8 cellular contexts compared by ENCODE assay signal in genomic region chr16:1773703-1774455, GRCh38. TPM values are rescaled to one million over a fixed set of nuclear protein-coding genes. Genes with fewer than 3 reads are reported as not detected.
DNase-seq lines count a peak whose midpoint lies in the region; ATAC-seq, FAIRE-seq and TF ChIP-seq lines count a peak whose summit lies in the region.

No MANE protein-coding gene starts in this region.

- H3K9me3 ChIP-seq in A673 (ENCODE audit: low read depth, low read length, poor library complexity, severe bottlenecking) (no peaks in the 10 kb centered on the region), GM23248 (ENCODE audit: low read depth) (no peaks in the 10 kb centered on the region), H1 (ENCODE audit: insufficient read depth in 2 of 2, low read depth in 1 of 2, low read length in 1 of 2) (no peaks in the 10 kb centered on the region)

- H3K27ac Mint-ChIP-seq in naive B cell: peak overlapping the region in 2 of 6 donors; percentile 43 to 70

- peaks cover 11% of the 10 kb centered on the region; the same call in 1 of the 2 replicates for H3F3A ChIP-seq in GM23248 (ENCODE audit: insufficient read depth)

- H2BK12ac ChIP-seq in H1 (ENCODE audit: low read depth, low read length): no peak overlapping the region

- no peak overlapping the region for H2BK120ac ChIP-seq in H1 (replicated peaks; ENCODE audit: low read depth, low read length)

- peak overlapping the region; percentile 66; the same call in 1 of the 2 replicates for H2BK5ac ChIP-seq in H1 (ENCODE audit: low read depth, low read length)

- no peak overlapping the region for H2BK15ac ChIP-seq in H1 (ENCODE audit: low read length)

- no peak overlapping the region; the same call in 1 of the 2 replicates for H2AK5ac ChIP-seq in H1 (ENCODE audit: low read depth, low read length)

- 0 out of 2 replicates have a peak, but pooled peaks have one; percentile 5 for TF ChIP-seq CTCF in A673 (conservative IDR thresholded peaks at IDR 0.05; ENCODE audit: low read depth, low read length)
- no peak for TF ChIP-seq CTCF in H1 (IDR thresholded peaks at IDR 0.05; ENCODE audit: control extremely low read depth in 1 of 3, insufficient read depth in 1 of 3, low read depth in 1 of 3, low read length in 3 of 3)

- H3K4me1 Mint-ChIP-seq in naive B cell: peaks cover 17 to 22% (median 21%) of the 10 kb centered on the region in 3 donors

- no peak for TF ChIP-seq POLR2A in H1 (IDR thresholded peaks at IDR 0.05; ENCODE audit: control extremely low read depth in 1 of 2, low read depth in 2 of 2, low read length in 2 of 2)

- no peak for DNase-seq in A673 (ENCODE audit: low spot score)
- peak; percentile 69 for DNase-seq in GM23248
- no peak for DNase-seq in H1 (ENCODE audit: low read depth in 1 of 2, low spot score in 2 of 2)
- no peak for DNase-seq in naive B cell
- no peak for DNase-seq in GDM1 (lab: John Stamatoyannopoulos, UW)

- peak overlapping the region; percentile 93 for H3K4me2 ChIP-seq in GM23248 (ENCODE audit: unreplicated experiment)
- peak overlapping the region; percentile 70 to 90 for H3K4me2 ChIP-seq in H1 (ENCODE audit: insufficient read depth in 1 of 2, low read depth in 2 of 2, low read length in 2 of 2)

- peaks cover 38% of the 10 kb centered on the region for H3K79me2 ChIP-seq in GM23248 (ENCODE audit: insufficient read depth)
- peaks cover 0 to 15% of the 10 kb centered on the region in 2 experiments; a peak in 1 of 4 replicates for H3K79me2 ChIP-seq in H1 (ENCODE audit: control insufficient read depth in 1 of 2, insufficient read depth in 2 of 2, low read length in 2 of 2)

- H4K91ac ChIP-seq in H1 (replicated peaks; ENCODE audit: insufficient read length, low read length): peak overlapping the region; percentile 85

- in situ Hi-C loops in GM23248 (cut with MboI): no loop called here

- peak overlapping the region; percentile 4 for H3K56ac ChIP-seq in H1 (replicated peaks; ENCODE audit: insufficient read length, low read depth, low read length)

- no peak overlapping the region for H3K4ac ChIP-seq in H1 (replicated peaks; ENCODE audit: insufficient read length, low read depth, low read length)

- peaks cover 5% of the 10 kb centered on the region for H3K79me1 ChIP-seq in H1 (ENCODE audit: low read depth, low read length)

- no peak overlapping the region for H3K23ac ChIP-seq in H1 (ENCODE audit: insufficient read length)

- no TSS peak for BruUV-seq in A673 (replicated peaks; lab: Mats Ljungman, UMichigan)

- TF ChIP-seq EP300 in H1 (IDR thresholded peaks at IDR 0.05; ENCODE audit: borderline replicate concordance in 1 of 2, low read depth in 2 of 2, low read length in 2 of 2): no peak

- no peak overlapping the region for H3K14ac ChIP-seq in H1 (ENCODE audit: insufficient read length)

- H3K18ac ChIP-seq in H1 (ENCODE audit: extremely low read depth, low read length): peak overlapping the region; percentile 71

- no peaks in the 10 kb centered on the region for H3K9me2 ChIP-seq in GM23248 (ENCODE audit: insufficient read depth)

- POLR2A ChIA-PET in A673 (lab: Charles Lee; ENCODE audit: low non-redundant PET) (no interaction called here), H1 (lab: Charles Lee; ENCODE audit: partially characterized antibody) (interaction anchor here (0.7 to 13.5 kb wide), 8 partner anchors 5 to 191 kb away, joined by 3 to 246 read pairs (median 10); partner anchors contain the start of genes EME2, JPT2, MRPS34 and NME3)

- H4K20me1 ChIP-seq in GM23248 (ENCODE audit: insufficient read depth) (no peaks in the 10 kb centered on the region), H1 (replicated peaks in 1 of 2; ENCODE audit: control insufficient read depth in 1 of 2, insufficient read depth in 2 of 2, low read length in 2 of 2) (peaks cover 0 to 25% of the 10 kb centered on the region in 2 experiments)

- FAIRE-seq in H1 (lab: Jason Lieb, UNC): no peak

- H3K9ac ChIP-seq in GM23248: peak overlapping the region; percentile 86
- H3K9ac ChIP-seq in H1 (replicated peaks in 1 of 4; ENCODE audit: extremely low read depth in 1 of 4, low read depth in 3 of 4, low read length in 3 of 4): peak overlapping the region; percentile 56 to 68 (median 62)

- H4K5ac ChIP-seq in H1 (ENCODE audit: insufficient read length, low read depth, low read length): peak overlapping the region; percentile 47

- CTCF ChIA-PET in A673 (lab: Charles Lee): interaction anchor here (1.4 kb wide), 1 partner anchor 68 kb away, joined by 3 read pairs; the partner anchor contains the start of gene MAPK8IP3
- CTCF ChIA-PET in H1 (lab: Charles Lee; ENCODE audit: partially characterized antibody): interaction anchor here (0.6 to 2.7 kb wide), 11 partner anchors 9 to 49 kb away, joined by 3 to 13 read pairs (median 4); partner anchors contain the start of genes IGFALS, NUBP2 and SPSB3

- 16 to 22% methylated on average over 32 to 36 of the region's 45 CpGs for WGBS in GM23248 (ENCODE audit: low coverage in 1 of 2, low lambda C conversion rate in 2 of 2, missing lambda C conversion rate in 2 of 2), 2 experiments
- WGBS in H1 (ENCODE audit: extremely low coverage in 1 of 2, insufficient coverage in 1 of 2, insufficient read length in 1 of 2, insufficient replicate concordance in 2 of 2, low coverage in 1 of 2, low lambda C conversion rate in 2 of 2, missing lambda C conversion rate in 1 of 2), 2 experiments: 49% methylated on average over 31 of the region's 45 CpGs; no CpG with 5 or more reads in 1 of the 2 experiments

- H3K4me3 ChIP-seq in A673 (ENCODE audit: low read depth, low read length, poor library complexity, severe bottlenecking): peak overlapping the region; percentile 63
- peak overlapping the region; percentile 86 for H3K4me3 ChIP-seq in GM23248
- H3K4me3 ChIP-seq in H1 (ENCODE audit: extremely low read depth in 1 of 4, insufficient read depth in 2 of 4, low read depth in 3 of 4, low read length in 4 of 4): peak overlapping the region; percentile 82 to 91 (median 82)

- H2AFZ ChIP-seq in GM23248 (peak overlapping the region; percentile 72), H1 (ENCODE audit: low read length) (no peak overlapping the region)

- TF ChIP-seq RAD21 in H1 (IDR thresholded peaks at IDR 0.05 in 1 of 2, conservative IDR thresholded peaks at IDR 0.05 in 1 of 2; ENCODE audit: low read depth in 2 of 2, low read length in 2 of 2): no peak

- H3K4me3 Mint-ChIP-seq in naive B cell: peak overlapping the region; percentile 72 to 97 (median 92)

- H3K9me3 Mint-ChIP-seq in naive B cell: no peaks in the 10 kb centered on the region

- H3K27ac ChIP-seq in A673 (ENCODE audit: low read depth, low read length, poor library complexity, severe bottlenecking): peak overlapping the region; percentile 98
- H3K27ac ChIP-seq in GM23248: peak overlapping the region; percentile 44; the same call in 1 of the 2 replicates
- H3K27ac ChIP-seq in H1 (ENCODE audit: low read depth, low read length): no peak overlapping the region

- peak; percentile 11 for ATAC-seq in SK-N-SH treated with all-trans-retinoic acid at 6 μM for 48 hours
- peak; percentile 13 to 17 for ATAC-seq in naive B cell (ENCODE audit: low read depth in 2 of 2)
- no peak for ATAC-seq in HG03439 (IDR thresholded peaks at IDR 0.05; ENCODE audit: unreplicated experiment)
- ATAC-seq in HG03378 (IDR thresholded peaks at IDR 0.05; ENCODE audit: unreplicated experiment): no peak

- peaks cover 4% of the 10 kb centered on the region for H3K4me1 ChIP-seq in A673 (ENCODE audit: insufficient read depth, low read length, poor library complexity, severe bottlenecking)
- H3K4me1 ChIP-seq in GM23248 (ENCODE audit: insufficient read depth): peaks cover 9% of the 10 kb centered on the region; the same call in 1 of the 2 replicates
- peaks cover 0 to 12% (median 10%) of the 10 kb centered on the region in 4 experiments; a peak in 5 of 7 replicates for H3K4me1 ChIP-seq in H1 (replicated peaks in 1 of 4; ENCODE audit: control insufficient read depth in 3 of 4, insufficient read depth in 4 of 4, low read length in 3 of 4)

- H3K27me3 Mint-ChIP-seq in naive B cell: no peaks in the 10 kb centered on the region

- H2BK20ac ChIP-seq in H1 (ENCODE audit: low read length): no peak overlapping the region

- H3K36me3 ChIP-seq in A673 (ENCODE audit: insufficient read depth, low read length, poor library complexity, severe bottlenecking): peaks cover 18% of the 10 kb centered on the region
- no peaks in the 10 kb centered on the region for H3K36me3 ChIP-seq in GM23248 (ENCODE audit: low read depth)
- peaks cover 0 to 23% (median 8%) of the 10 kb centered on the region in 4 experiments; a peak in 5 of 8 replicates for H3K36me3 ChIP-seq in H1 (ENCODE audit: control insufficient read depth in 2 of 4, insufficient read depth in 4 of 4, low read length in 3 of 4)

- H3K27me3 ChIP-seq in A673 (replicated peaks; ENCODE audit: insufficient read depth, low read depth, low read length, poor library complexity) (no peaks in the 10 kb centered on the region), GM23248 (replicated peaks; ENCODE audit: insufficient read depth) (no peaks in the 10 kb centered on the region), H1 (replicated peaks in 1 of 4; ENCODE audit: control insufficient read depth in 3 of 4, extremely low read depth in 1 of 4, insufficient read depth in 3 of 4, low read length in 3 of 4) (no peaks in the 10 kb centered on the region)

- no peak overlapping the region for H4K8ac ChIP-seq in H1 (ENCODE audit: extremely low read depth, insufficient read depth, low read length)

- intact Hi-C loops in A673 (cut with micrococcal nuclease; ENCODE audit: unreplicated experiment): loop anchor here (10.0 kb wide), 1 partner anchor 51 kb away; the partner anchor contains the start of genes FAHD1 and HAGH

- peaks cover 17% of the 10 kb centered on the region for H3K23me2 ChIP-seq in H1 (ENCODE audit: low read depth, low read length)

- no peaks in the 10 kb centered on the region for H3K36me3 Mint-ChIP-seq in naive B cell

RNA-seq across cellular contexts. Expression of gene MRPS34, which starts 0.9 kb away (rescaled TPM):
- 247 and 250 TPM in 2 replicates for total RNA-seq in A673 (2021)
- total RNA-seq in GM23248 (2014; rRNA removed; shearing (Covaris generic)): 96.5 and 99.4 TPM in 2 replicates
- polyA plus RNA-seq in GM23248 (2016; fragmentation: Nextera tagmentation; extraction: Ambion mirVana) (113 and 119 TPM in 2 replicates), H1 (2011; rRNA removed) (168 and 250 TPM in 2 replicates), naive B cell (ENCODE audit: low read depth in 6 of 6) (100 to 1,000 TPM in 4 of 6 donors, 10 to 100 TPM in 2; 76.4 to 120 (median 108) TPM)
- total RNA-seq in H1 (2021; fragmentation: NEBNext Ultra II Directional; extraction: Animal tissue kit (Norgen Biotek cat#: 25700)): 252 and 267 TPM in 2 replicates
- 256 TPM for polyA plus RNA-seq in H1 (2011; cell fraction: cytosol; rRNA removed)
- polyA plus RNA-seq in H1 (2011; cell fraction: nucleus; rRNA removed): 198 TPM
- polyA plus RNA-seq in H1 (2012, experiment 1 of 2): 193 to 245 TPM (median 224 TPM) in 4 replicates
- 253 TPM for polyA plus RNA-seq in H1 (2012, experiment 2 of 2)
- polyA plus RNA-seq in H1 (2013, experiment 1 of 2): 216 TPM
- 235 TPM for polyA plus RNA-seq in H1 (2013, experiment 2 of 2)
- polyA minus RNA-seq in H1 (2011; rRNA and poly(A)+ RNA removed): 35.3 and 37.0 TPM in 2 replicates
- polyA minus RNA-seq in H1 (2011; cell fraction: cytosol; rRNA and poly(A)+ RNA removed): 103 TPM
- polyA minus RNA-seq in H1 (2011; cell fraction: nucleus; rRNA and poly(A)+ RNA removed): 46.1 TPM

RNA-seq across cellular contexts. Expression of gene EME2, which starts 1.3 kb away (rescaled TPM):
- 19.5 and 19.9 TPM in 2 replicates for total RNA-seq in A673 (2021)
- 9.3 and 12.3 TPM in 2 replicates for total RNA-seq in GM23248 (2014; rRNA removed; shearing (Covaris generic))
- polyA plus RNA-seq in GM23248 (2016; fragmentation: Nextera tagmentation; extraction: Ambion mirVana): 3.1 and 3.9 TPM in 2 replicates
- total RNA-seq in H1 (2021; fragmentation: NEBNext Ultra II Directional; extraction: Animal tissue kit (Norgen Biotek cat#: 25700)): 19.3 and 19.7 TPM in 2 replicates
- 13.1 and 17.0 TPM in 2 replicates for polyA plus RNA-seq in H1 (2011; rRNA removed)
- 17.4 TPM for polyA plus RNA-seq in H1 (2011; cell fraction: cytosol; rRNA removed)
- 144 TPM for polyA plus RNA-seq in H1 (2011; cell fraction: nucleus; rRNA removed)
- polyA plus RNA-seq in H1 (2012, experiment 1 of 2): 15.4 to 20.9 TPM (median 18.8 TPM) in 4 replicates
- 10.1 TPM for polyA plus RNA-seq in H1 (2012, experiment 2 of 2)
- polyA plus RNA-seq in H1 (2013, experiment 1 of 2): 6.1 TPM
- 4.8 TPM for polyA plus RNA-seq in H1 (2013, experiment 2 of 2)
- 4.4 and 4.6 TPM in 2 replicates for polyA minus RNA-seq in H1 (2011; rRNA and poly(A)+ RNA removed)
- polyA minus RNA-seq in H1 (2011; cell fraction: cytosol; rRNA and poly(A)+ RNA removed): 8.2 TPM
- polyA minus RNA-seq in H1 (2011; cell fraction: nucleus; rRNA and poly(A)+ RNA removed): 33.1 TPM
- polyA plus RNA-seq in naive B cell (ENCODE audit: low read depth in 6 of 6): 1 to 10 TPM in 1 of 6 donors, under 1 TPM in 5; 0.43 to 2.8 (median 0.93) TPM

RNA-seq across cellular contexts. Expression of gene NME3, which starts 2.5 kb away (rescaled TPM):
- total RNA-seq in A673 (2021): 35.3 and 40.8 TPM in 2 replicates
- 45.3 and 57.7 TPM in 2 replicates for total RNA-seq in GM23248 (2014; rRNA removed; shearing (Covaris generic))
- polyA plus RNA-seq in GM23248 (2016; fragmentation: Nextera tagmentation; extraction: Ambion mirVana) (50.8 and 55.4 TPM in 2 replicates), H1 (2011; rRNA removed) (163 and 214 TPM in 2 replicates), naive B cell (ENCODE audit: low read depth in 6 of 6) (10 to 100 TPM; 32.0 to 61.1 (median 49.1) TPM)
- total RNA-seq in H1 (2021; fragmentation: NEBNext Ultra II Directional; extraction: Animal tissue kit (Norgen Biotek cat#: 25700)): 70.9 and 72.5 TPM in 2 replicates
- polyA plus RNA-seq in H1 (2011; cell fraction: cytosol; rRNA removed): 121 TPM
- polyA plus RNA-seq in H1 (2011; cell fraction: nucleus; rRNA removed): 208 TPM
- 38.1 to 86.9 TPM (median 80.9 TPM) in 4 replicates for polyA plus RNA-seq in H1 (2012, experiment 1 of 2)
- polyA plus RNA-seq in H1 (2012, experiment 2 of 2): 93.0 TPM
- 73.8 TPM for polyA plus RNA-seq in H1 (2013, experiment 1 of 2)
- polyA plus RNA-seq in H1 (2013, experiment 2 of 2): 79.6 TPM
- 4.7 and 7.5 TPM in 2 replicates for polyA minus RNA-seq in H1 (2011; rRNA and poly(A)+ RNA removed)
- 31.9 TPM for polyA minus RNA-seq in H1 (2011; cell fraction: cytosol; rRNA and poly(A)+ RNA removed)
- 46.7 TPM for polyA minus RNA-seq in H1 (2011; cell fraction: nucleus; rRNA and poly(A)+ RNA removed)

RNA-seq across cellular contexts. Expression of gene SPSB3, which starts 8.5 kb away (rescaled TPM):
- total RNA-seq in A673 (2021): 15.0 and 20.8 TPM in 2 replicates
- total RNA-seq in GM23248 (2014; rRNA removed; shearing (Covaris generic)): 35.3 and 50.2 TPM in 2 replicates
- 35.1 and 35.6 TPM in 2 replicates for polyA plus RNA-seq in GM23248 (2016; fragmentation: Nextera tagmentation; extraction: Ambion mirVana)
- total RNA-seq in H1 (2021; fragmentation: NEBNext Ultra II Directional; extraction: Animal tissue kit (Norgen Biotek cat#: 25700)): 22.5 and 25.3 TPM in 2 replicates
- polyA plus RNA-seq in H1 (2011; rRNA removed): 37.8 and 60.1 TPM in 2 replicates
- polyA plus RNA-seq in H1 (2011; cell fraction: cytosol; rRNA removed): 45.6 TPM
- polyA plus RNA-seq in H1 (2011; cell fraction: nucleus; rRNA removed): 113 TPM
- polyA plus RNA-seq in H1 (2012, experiment 1 of 2): 24.3 to 39.4 TPM (median 30.0 TPM) in 4 replicates
- polyA plus RNA-seq in H1 (2012, experiment 2 of 2): 20.6 TPM
- polyA plus RNA-seq in H1 (2013, experiment 1 of 2): 19.3 TPM
- polyA plus RNA-seq in H1 (2013, experiment 2 of 2): 16.6 TPM
- polyA minus RNA-seq in H1 (2011; rRNA and poly(A)+ RNA removed): 9.8 and 10.4 TPM in 2 replicates
- polyA minus RNA-seq in H1 (2011; cell fraction: cytosol; rRNA and poly(A)+ RNA removed): 12.6 TPM
- 24.4 TPM for polyA minus RNA-seq in H1 (2011; cell fraction: nucleus; rRNA and poly(A)+ RNA removed)
- 10 to 100 TPM; 30.2 to 54.1 (median 36.2) TPM for polyA plus RNA-seq in naive B cell (ENCODE audit: low read depth in 6 of 6)

RNA-seq across cellular contexts. Expression of gene NUBP2, which starts 8.9 kb away (rescaled TPM):
- 76.0 and 76.6 TPM in 2 replicates for total RNA-seq in A673 (2021)
- total RNA-seq in GM23248 (2014; rRNA removed; shearing (Covaris generic)): 88.9 and 189 TPM in 2 replicates
- polyA plus RNA-seq in GM23248 (2016; fragmentation: Nextera tagmentation; extraction: Ambion mirVana) (64.3 and 66.4 TPM in 2 replicates), H1 (2011; rRNA removed) (96.9 and 130 TPM in 2 replicates), naive B cell (ENCODE audit: low read depth in 6 of 6) (100 to 1,000 TPM in 1 of 6 donors, 10 to 100 TPM in 5; 69.1 to 110 (median 81.0) TPM)
- total RNA-seq in H1 (2021; fragmentation: NEBNext Ultra II Directional; extraction: Animal tissue kit (Norgen Biotek cat#: 25700)): 68.0 and 70.3 TPM in 2 replicates
- polyA plus RNA-seq in H1 (2011; cell fraction: cytosol; rRNA removed): 101 TPM
- 141 TPM for polyA plus RNA-seq in H1 (2011; cell fraction: nucleus; rRNA removed)
- 44.7 to 70.3 TPM (median 69.2 TPM) in 4 replicates for polyA plus RNA-seq in H1 (2012, experiment 1 of 2)
- 80.2 TPM for polyA plus RNA-seq in H1 (2012, experiment 2 of 2)
- polyA plus RNA-seq in H1 (2013, experiment 1 of 2): 65.6 TPM
- 61.2 TPM for polyA plus RNA-seq in H1 (2013, experiment 2 of 2)
- 13.2 and 13.3 TPM in 2 replicates for polyA minus RNA-seq in H1 (2011; rRNA and poly(A)+ RNA removed)
- 37.4 TPM for polyA minus RNA-seq in H1 (2011; cell fraction: cytosol; rRNA and poly(A)+ RNA removed)
- 42.5 TPM for polyA minus RNA-seq in H1 (2011; cell fraction: nucleus; rRNA and poly(A)+ RNA removed)

Comparison
In these comparisons a context has a peak if more than half of its experiments do, and no peak if none do; other contexts are left out.
1. ATAC-seq: peak in SK-N-SH treated with all-trans-retinoic acid at 6 μM for 48 hours (single experiment) and naive B cell (2 of 2); none in HG03439 (single experiment) and HG03378 (single experiment).
2. Peak in every context shown above with its lines, with median percentiles within 50 percentile points of each other: H3K4me3 ChIP-seq.